9 cellular contexts compared by ENCODE assay signal in genomic region chr12:106245767-106246166, GRCh38. TPM values are rescaled to one million over a fixed set of nuclear protein-coding genes. Genes with fewer than 3 reads are reported as not detected.
DNase-seq lines count a peak whose midpoint lies in the region; ATAC-seq and TF ChIP-seq lines count a peak whose summit lies in the region.
"Had no signal": no experiment of that assay in that cellular context is flagged by ENCODE, and none has a peak within 500 bp of the region (broad histone marks: within the 10 kb centered on the region; RNA-seq: fewer than 3 reads in every experiment).

No MANE protein-coding gene starts in this region.

- ATAC-seq in CD4-positive, alpha-beta T cell (ENCODE audit: poor library complexity), result no peak
- ATAC-seq in omental fat pad (ENCODE audit: low FRiP score) (peak; percentile 24), GM18870 (IDR thresholded peaks at IDR 0.05; ENCODE audit: unreplicated experiment) (no peak), GM21723 (IDR thresholded peaks at IDR 0.05; ENCODE audit: unreplicated experiment) (no peak), GM19324 (IDR thresholded peaks at IDR 0.05; ENCODE audit: low FRiP score, unreplicated experiment) (no peak)

- intact Hi-C loops in CD4-positive, alpha-beta T cell (cut with DNase I, micrococcal nuclease), result loop anchor here (2.0 to 10.0 kb wide), 5 partner anchors 37 to 1439 kb away; partner anchors contain the start of genes POLR3B (in 2 of the 2), CRY1 (in 1 of the 2) and PWP1 (in 1 of the 2)

- CTCF ChIA-PET in CD4-positive, alpha-beta T cell (lab: Charles Lee), result no interaction called here

- peaks cover 57% of the 10 kb centered on the region for H3K36me3 ChIP-seq in MG63

- no peak for DNase-seq in CD4-positive, alpha-beta T cell
- DNase-seq in MG63, result peak; percentile 80
- DNase-seq in epithelial cell of prostate (ENCODE audit: low read depth, low spot score), result peak; percentile 37
- no peak for DNase-seq in omental fat pad (ENCODE audit: low spot score)
- no peak for DNase-seq in SKM-1 (lab: John Stamatoyannopoulos, UW; ENCODE audit: unreplicated experiment)
- DNase-seq: cerebellar nuclear complex had no signal

- no peak overlapping the region for H3K27ac ChIP-seq in CD4-positive, alpha-beta T cell (ENCODE audit: low read depth, low read length)
- peak overlapping the region; percentile 95 for H3K27ac ChIP-seq in epithelial cell of prostate

- no peaks in the 10 kb centered on the region for H3K9me3 ChIP-seq in CD4-positive, alpha-beta T cell (ENCODE audit: control insufficient read depth, low read length)
- H3K9me3 ChIP-seq in MG63, result no peaks in the 10 kb centered on the region

- H3K9me3 Mint-ChIP-seq in CD4-positive, alpha-beta T cell, result no peaks in the 10 kb centered on the region

- POLR2A ChIA-PET in CD4-positive, alpha-beta T cell (lab: Charles Lee), result interaction anchor here (1.4 to 6.9 kb wide), 3 partner anchors 8 to 57 kb away, joined by 5 to 157 read pairs (median 28); partner anchors contain the start of gene TCP11L2

- peak overlapping the region; percentile 69 for H3K27ac Mint-ChIP-seq in CD4-positive, alpha-beta T cell

- peaks cover 43% of the 10 kb centered on the region for H3K4me1 Mint-ChIP-seq in CD4-positive, alpha-beta T cell (ENCODE audit: low read depth)

- peak overlapping the region; percentile 87 for H3K4me3 Mint-ChIP-seq in CD4-positive, alpha-beta T cell

- H3K36me3 Mint-ChIP-seq in CD4-positive, alpha-beta T cell (ENCODE audit: low read depth), result no peaks in the 10 kb centered on the region

- no peaks in the 10 kb centered on the region for H3K27me3 Mint-ChIP-seq in CD4-positive, alpha-beta T cell

- TF ChIP-seq CTCF in CD4-positive, alpha-beta T cell (IDR thresholded peaks at IDR 0.05), result no peak
- no peak for TF ChIP-seq CTCF in omental fat pad (IDR thresholded peaks at IDR 0.05)

- peak overlapping the region; percentile 90 for H3K4me3 ChIP-seq in MG63

- no peaks in the 10 kb centered on the region for H3K27me3 ChIP-seq in CD4-positive, alpha-beta T cell (ENCODE audit: control insufficient read depth, insufficient read depth, low read length)
- H3K27me3 ChIP-seq in MG63, result no peaks in the 10 kb centered on the region

RNA-seq across cellular contexts. Expression of gene CKAP4, which starts 2.1 kb away (rescaled TPM):
- total RNA-seq in CD4-positive, alpha-beta T cell, result 10 to 100 TPM; 14.7 to 15.7 TPM
- 183 and 206 TPM in 2 replicates for total RNA-seq in MG63 (2014; rRNA removed; shearing (Covaris generic); ENCODE audit: low replicate concordance)
- total RNA-seq in omental fat pad, result 10 to 100 TPM; 32.6 to 44.2 (median 33.5) TPM

RNA-seq across cellular contexts. Expression of gene TCP11L2, which starts 56.8 kb away (rescaled TPM):
- total RNA-seq in CD4-positive, alpha-beta T cell, result 100 to 1,000 TPM; 139 to 144 TPM
- total RNA-seq in MG63 (2014; rRNA removed; shearing (Covaris generic); ENCODE audit: low replicate concordance), result 33.9 and 37.0 TPM in 2 replicates
- 10 to 100 TPM; 14.3 to 54.1 (median 23.9) TPM for total RNA-seq in omental fat pad

Comparison
In these comparisons a context has a peak if more than half of its experiments do, and no peak if none do; other contexts are left out.
1. DNase-seq: peak in MG63 (single experiment) and epithelial cell of prostate (single experiment); none in CD4-positive, alpha-beta T cell (0 of 10), omental fat pad (single experiment) and SKM-1 (single experiment).